1 cellular context compared by ENCODE assay signal in genomic region chr19:11570039-11570462, GRCh38.
TF ChIP-seq lines count a peak whose summit lies in the region.

No MANE protein-coding gene starts in this region.

TF ChIP-seq in HepG2, 621 proteins besides CTCF, POLR2A, EP300 and RAD21:
- TF ChIP-seq MYNN (CRISPR knock-in tag; IDR thresholded peaks at IDR 0.05; ENCODE audit: low read depth): no peak
- TF ChIP-seq ZIK1 (CRISPR knock-in tag; IDR thresholded peaks at IDR 0.05; ENCODE audit: borderline replicate concordance, low read depth): no peak
- no peak for TF ChIP-seq ZNF280B (CRISPR knock-in tag; IDR thresholded peaks at IDR 0.05; ENCODE audit: borderline replicate concordance)
- peak; percentile 10; the same call in 1 of the 2 replicates for TF ChIP-seq FOXA3 (CRISPR knock-in tag; IDR thresholded peaks at IDR 0.05)
- TF ChIP-seq FOXC1 (CRISPR knock-in tag; IDR thresholded peaks at IDR 0.05; ENCODE audit: borderline replicate concordance): no peak
- TF ChIP-seq ZBTB33 (CRISPR knock-in tag; IDR thresholded peaks at IDR 0.05): peak; percentile 90
- no peak for TF ChIP-seq NCOR1 (IDR thresholded peaks at IDR 0.05; ENCODE audit: borderline replicate concordance, low read length)
- no peak for TF ChIP-seq SMARCE1 (IDR thresholded peaks at IDR 0.05; ENCODE audit: borderline replicate concordance)
- TF ChIP-seq USF2 (IDR thresholded peaks at IDR 0.05; ENCODE audit: low read depth, low read length): no peak
- no peak for TF ChIP-seq USF2 (CRISPR knock-in tag; IDR thresholded peaks at IDR 0.05; ENCODE audit: borderline replicate concordance)
- TF ChIP-seq FOSL2 (CRISPR knock-in tag; IDR thresholded peaks at IDR 0.05): no peak
- TF ChIP-seq EZH2 (conservative IDR thresholded peaks at IDR 0.05; ENCODE audit: low read depth, low read length): no peak
